ENCODE assay signal across 13 cellular contexts in the genomic region with DNA sequence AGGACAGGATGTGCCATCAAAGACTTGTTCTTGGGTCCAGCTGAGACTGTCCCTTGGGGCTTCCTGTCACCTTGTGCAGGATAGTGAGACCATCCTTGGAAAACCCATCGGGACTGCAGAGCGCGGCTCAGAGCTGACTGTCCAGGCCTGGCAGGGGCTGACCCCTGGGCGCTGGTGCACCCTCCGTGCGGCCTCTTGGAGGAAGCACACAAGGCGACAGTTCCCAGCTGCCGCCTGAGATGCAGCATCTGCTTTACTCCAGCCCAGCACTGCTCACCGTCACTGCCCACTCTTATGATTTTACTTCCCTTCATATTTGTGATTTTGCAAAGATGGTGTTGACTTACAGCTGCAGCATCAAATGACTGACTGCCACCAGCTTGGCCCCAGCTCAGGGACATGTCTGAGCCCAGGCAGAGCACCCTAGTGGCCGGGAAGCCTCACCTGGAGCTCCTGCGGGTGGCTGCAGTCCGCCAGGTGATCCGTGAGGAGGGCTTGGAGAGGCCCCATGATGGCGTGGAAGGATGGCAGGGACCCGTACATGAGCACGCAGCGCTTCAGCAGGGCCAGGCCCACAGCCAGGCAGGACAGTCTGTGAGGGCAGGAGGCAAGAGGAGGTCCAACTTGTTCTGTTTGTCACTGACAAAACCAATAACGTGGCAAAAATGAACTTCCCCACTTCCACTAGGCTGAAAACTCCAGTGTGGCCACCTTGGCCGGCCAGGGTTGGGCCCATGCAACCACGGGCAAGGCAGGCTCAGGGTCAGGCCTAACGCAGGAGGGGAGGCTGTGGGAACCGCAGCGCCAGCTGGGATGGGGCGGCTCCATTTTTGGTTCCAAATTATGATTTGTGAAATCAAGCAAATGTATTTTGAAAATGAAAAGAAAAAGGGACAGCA. TPM values are rescaled to one million over a fixed set of nuclear protein-coding genes. Genes with fewer than 3 reads are reported as not detected.
DNase-seq lines count a peak whose midpoint lies in the region; ATAC-seq, FAIRE-seq and TF ChIP-seq lines count a peak whose summit lies in the region.
"Had no signal": no experiment of that assay in that cellular context is flagged by ENCODE, and none has a peak within 500 bp of the region (broad histone marks: within the 10 kb centered on the region; RNA-seq: fewer than 3 reads in every experiment).

No MANE protein-coding gene starts in this region.

- no peak overlapping the region for H2BK12ac ChIP-seq in H1 (ENCODE audit: low read depth, low read length)

- H4K20me1 ChIP-seq in H1 (replicated peaks in 1 of 2; ENCODE audit: control insufficient read depth in 1 of 2, insufficient read depth in 2 of 2, low read length in 2 of 2) = peaks cover 15 to 26% of the 10 kb centered on the region in 2 experiments

- H3K27ac ChIP-seq in WERI-Rb-1 (peak overlapping the region; percentile 36; the same call in 1 of the 2 replicates), H1 (ENCODE audit: low read depth, low read length) (no peak overlapping the region)
- H3K27ac ChIP-seq: heart left ventricle had no signal

- H3K36me3 ChIP-seq in WERI-Rb-1 (peaks cover 86% of the 10 kb centered on the region), H1 (ENCODE audit: control insufficient read depth in 2 of 4, insufficient read depth in 4 of 4, low read length in 3 of 4) (peaks cover 46 to 81% (median 69%) of the 10 kb centered on the region in 4 experiments)

- H3K23ac ChIP-seq in H1 (ENCODE audit: insufficient read length) = no peak overlapping the region

- peak; percentile 60 for DNase-seq in activated effector memory CD4-positive, alpha-beta T cell treated with anti-CD3 and anti-CD28 coated beads, Interleukin-2, amount 50 U/mL, for 16 hours
- DNase-seq in activated effector memory CD4-positive, alpha-beta T cell treated with Interleukin-2 at 50 U/mL for 16 hours = no peak
- DNase-seq in WERI-Rb-1 (no peak), H1 (ENCODE audit: low read depth in 1 of 2, low spot score in 2 of 2) (no peak), iPS-NIHi11 (ENCODE audit: low spot score) (no peak), foreskin fibroblast (no peak), SKM-1 (lab: John Stamatoyannopoulos, UW; ENCODE audit: unreplicated experiment) (no peak)
- DNase-seq in stimulated activated naive B cell treated with anti-CD40 and anti-IgM and Interleukin-4, amounts not matched to agents 10 μg/mL and 1 μg/mL and 100 μg/mL, for 72 hours = no peak
- DNase-seq: CD4-positive, CD25-positive, alpha-beta regulatory T cell; esophagus squamous epithelium; NCI-H446 had no signal

- no peak overlapping the region for H2BK20ac ChIP-seq in H1 (ENCODE audit: low read length)

- no peak overlapping the region for H3K4me3 Mint-ChIP-seq in stimulated activated naive B cell treated with anti-CD40 and anti-IgM and Interleukin-4, amounts not matched to agents 10 μg/mL and 1 μg/mL and 100 μg/mL, for 72 hours

- H3K27me3 ChIP-seq in WERI-Rb-1 (ENCODE audit: insufficient read depth, low read depth, severe bottlenecking) (no peaks in the 10 kb centered on the region), H1 (replicated peaks in 1 of 4; ENCODE audit: control insufficient read depth in 3 of 4, extremely low read depth in 1 of 4, insufficient read depth in 3 of 4, low read length in 3 of 4) (no peaks in the 10 kb centered on the region)
- H3K27me3 ChIP-seq: esophagus squamous epithelium, heart left ventricle had no signal

- peak overlapping the region; percentile 82 for H3K27ac Mint-ChIP-seq in stimulated activated naive B cell treated with anti-CD40 and anti-IgM and Interleukin-4, amounts not matched to agents 10 μg/mL and 1 μg/mL and 100 μg/mL, for 72 hours

- no peak for TF ChIP-seq RAD21 in H1 (IDR thresholded peaks at IDR 0.05 in 1 of 2, conservative IDR thresholded peaks at IDR 0.05 in 1 of 2; ENCODE audit: low read depth in 2 of 2, low read length in 2 of 2)

- no peak overlapping the region for H3K4ac ChIP-seq in H1 (replicated peaks; ENCODE audit: insufficient read length, low read depth, low read length)

- no peaks in the 10 kb centered on the region for H3K9me3 Mint-ChIP-seq in stimulated activated naive B cell treated with anti-CD40 and anti-IgM and Interleukin-4, amounts not matched to agents 10 μg/mL and 1 μg/mL and 100 μg/mL, for 72 hours
- H3K9me3 Mint-ChIP-seq: CD4-positive, CD25-positive, alpha-beta regulatory T cell had no signal

- H3K56ac ChIP-seq in H1 (replicated peaks; ENCODE audit: insufficient read length, low read depth, low read length) = no peak overlapping the region

- peak in 1 of 2 experiments; percentile 46; a peak in 1 of 3 replicates for TF ChIP-seq POLR2A in H1 (IDR thresholded peaks at IDR 0.05; ENCODE audit: control extremely low read depth in 1 of 2, low read depth in 2 of 2, low read length in 2 of 2)

- no peak overlapping the region for H2BK5ac ChIP-seq in H1 (ENCODE audit: low read depth, low read length)

- no peak for TF ChIP-seq CTCF in WERI-Rb-1 (IDR thresholded peaks at IDR 0.05; ENCODE audit: low read depth, low read length)
- no peak for TF ChIP-seq CTCF in H1 (IDR thresholded peaks at IDR 0.05; ENCODE audit: control extremely low read depth in 1 of 3, insufficient read depth in 1 of 3, low read depth in 1 of 3, low read length in 3 of 3)
- TF ChIP-seq CTCF in foreskin fibroblast (IDR thresholded peaks at IDR 0.05; ENCODE audit: low read depth, low read length) = no peak

- no peak overlapping the region for H4K91ac ChIP-seq in H1 (replicated peaks; ENCODE audit: insufficient read length, low read length)

- CTCF ChIA-PET in H1 (lab: Charles Lee; ENCODE audit: partially characterized antibody) = interaction anchor here (0.7 to 1.0 kb wide), 3 partner anchors 12 to 182 kb away, joined by 3 to 4 read pairs (median 3); no protein-coding TSS in a partner anchor

- H3K4me1 Mint-ChIP-seq in stimulated activated naive B cell treated with anti-CD40 and anti-IgM and Interleukin-4, amounts not matched to agents 10 μg/mL and 1 μg/mL and 100 μg/mL, for 72 hours = peaks cover 28 to 39% of the 10 kb centered on the region in 2 donors

- no peak overlapping the region for H2AK5ac ChIP-seq in H1 (ENCODE audit: low read depth, low read length)

- H4K8ac ChIP-seq in H1 (ENCODE audit: extremely low read depth, insufficient read depth, low read length) = no peak overlapping the region

- no peak overlapping the region for H3K14ac ChIP-seq in H1 (ENCODE audit: insufficient read length)

- 94% methylated on average over 24 of the region's 24 CpGs; no CpG with 5 or more reads in 1 of the 2 experiments for WGBS in H1 (ENCODE audit: extremely low coverage in 1 of 2, insufficient coverage in 1 of 2, insufficient read length in 1 of 2, insufficient replicate concordance in 2 of 2, low coverage in 1 of 2, low lambda C conversion rate in 2 of 2, missing lambda C conversion rate in 1 of 2), 2 experiments

- H3K4me2 ChIP-seq in H1 (ENCODE audit: insufficient read depth in 1 of 2, low read depth in 2 of 2, low read length in 2 of 2) = no peak overlapping the region

- H3K4me3 ChIP-seq in WERI-Rb-1 (ENCODE audit: low read depth, low read length) (no peak overlapping the region), H1 (ENCODE audit: extremely low read depth in 1 of 4, insufficient read depth in 2 of 4, low read depth in 3 of 4, low read length in 4 of 4) (no peak overlapping the region), foreskin fibroblast (ENCODE audit: low read depth in 1 of 2, low read length in 2 of 2) (no peak overlapping the region)
- H3K4me3 ChIP-seq: esophagus squamous epithelium, heart left ventricle had no signal

- POLR2A ChIA-PET in H1 (lab: Charles Lee; ENCODE audit: partially characterized antibody) = interaction anchor here (0.6 to 1.3 kb wide), 3 partner anchors 10 to 520 kb away, joined by 3 to 4 read pairs (median 3); no protein-coding TSS in a partner anchor

- H3K79me2 ChIP-seq in H1 (ENCODE audit: control insufficient read depth in 1 of 2, insufficient read depth in 2 of 2, low read length in 2 of 2) = peaks cover 0 to under 1% of the 10 kb centered on the region in 2 experiments; a peak in 1 of 4 replicates

- no peak overlapping the region for H2BK15ac ChIP-seq in H1 (ENCODE audit: low read length)

- H3K36me3 Mint-ChIP-seq in stimulated activated naive B cell treated with anti-CD40 and anti-IgM and Interleukin-4, amounts not matched to agents 10 μg/mL and 1 μg/mL and 100 μg/mL, for 72 hours = peaks cover 63 to 80% of the 10 kb centered on the region in 2 donors

- H3K79me1 ChIP-seq in H1 (ENCODE audit: low read depth, low read length) = peaks cover 7% of the 10 kb centered on the region; the same call in 1 of the 2 replicates

- no peak overlapping the region for H2AFZ ChIP-seq in H1 (ENCODE audit: low read length)

- H3K23me2 ChIP-seq in H1 (ENCODE audit: low read depth, low read length) = no peaks in the 10 kb centered on the region

- H4K5ac ChIP-seq in H1 (ENCODE audit: insufficient read length, low read depth, low read length) = no peak overlapping the region

- no peaks in the 10 kb centered on the region for H3K9me3 ChIP-seq in WERI-Rb-1 (ENCODE audit: severe bottlenecking)
- no peaks in the 10 kb centered on the region; a peak in 1 of 4 replicates for H3K9me3 ChIP-seq in H1 (ENCODE audit: insufficient read depth in 2 of 2, low read depth in 1 of 2, low read length in 1 of 2)
- H3K9me3 ChIP-seq: esophagus squamous epithelium, heart left ventricle had no signal

- H3K9ac ChIP-seq in H1 (replicated peaks in 1 of 4; ENCODE audit: extremely low read depth in 1 of 4, low read depth in 3 of 4, low read length in 3 of 4) = no peak overlapping the region

- no peak overlapping the region for H2BK120ac ChIP-seq in H1 (replicated peaks; ENCODE audit: low read depth, low read length)

- no peak for TF ChIP-seq EP300 in H1 (IDR thresholded peaks at IDR 0.05; ENCODE audit: borderline replicate concordance in 1 of 2, low read depth in 2 of 2, low read length in 2 of 2)

- FAIRE-seq in H1 (lab: Jason Lieb, UNC) = no peak

- H3K4me1 ChIP-seq in H1 (replicated peaks in 1 of 4; ENCODE audit: control insufficient read depth in 3 of 4, insufficient read depth in 4 of 4, low read length in 3 of 4) = peaks cover 0 to 5% (median 0%) of the 10 kb centered on the region in 4 experiments; a peak in 2 of 7 replicates

- H3K18ac ChIP-seq in H1 (ENCODE audit: extremely low read depth, low read length) = no peak overlapping the region

- H3K27me3 Mint-ChIP-seq in stimulated activated naive B cell treated with anti-CD40 and anti-IgM and Interleukin-4, amounts not matched to agents 10 μg/mL and 1 μg/mL and 100 μg/mL, for 72 hours = no peaks in the 10 kb centered on the region

- no peak for ATAC-seq in stimulated activated naive B cell treated with anti-CD40 and anti-IgM and Interleukin-4, amounts not matched to agents 10 μg/mL and 1 μg/mL and 100 μg/mL, for 72 hours (replicated peaks)
- ATAC-seq: HCT116 had no signal

RNA-seq across cellular contexts. Expression of gene NOP14, which starts 21.8 kb away (rescaled TPM):
- 44.4 and 45.3 TPM in 2 replicates for total RNA-seq in H1 (2021; fragmentation: NEBNext Ultra II Directional; extraction: Animal tissue kit (Norgen Biotek cat#: 25700))
- polyA plus RNA-seq in H1 (2011; rRNA removed) = 8.6 TPM in 2 replicates
- polyA plus RNA-seq in H1 (2011; cell fraction: cytosol; rRNA removed) = 9.5 TPM
- polyA plus RNA-seq in H1 (2011; cell fraction: nucleus; rRNA removed) = 13.1 TPM
- 32.1 to 38.1 TPM (median 36.6 TPM) in 4 replicates for polyA plus RNA-seq in H1 (2012, experiment 1 of 2)
- polyA plus RNA-seq in H1 (2012, experiment 2 of 2) = 15.3 TPM
- 44.3 TPM for polyA plus RNA-seq in H1 (2013, experiment 1 of 2)
- 41.2 TPM for polyA plus RNA-seq in H1 (2013, experiment 2 of 2)
- polyA minus RNA-seq in H1 (2011; rRNA and poly(A)+ RNA removed) = 8.9 and 9.4 TPM in 2 replicates
- 19.7 TPM for polyA minus RNA-seq in H1 (2011; cell fraction: cytosol; rRNA and poly(A)+ RNA removed)
- 17.3 TPM for polyA minus RNA-seq in H1 (2011; cell fraction: nucleus; rRNA and poly(A)+ RNA removed)

RNA-seq across cellular contexts. Expression of gene GRK4, which starts 22.0 kb away (rescaled TPM):
- 1.8 and 2.1 TPM in 2 replicates for total RNA-seq in H1 (2021; fragmentation: NEBNext Ultra II Directional; extraction: Animal tissue kit (Norgen Biotek cat#: 25700))
- polyA plus RNA-seq in H1 (2011; rRNA removed) = 0.69 and 0.77 TPM in 2 replicates
- 1.2 TPM for polyA plus RNA-seq in H1 (2011; cell fraction: cytosol; rRNA removed)
- polyA plus RNA-seq in H1 (2011; cell fraction: nucleus; rRNA removed) = 1.0 TPM
- 0.85 to 1.4 TPM (median 1.1 TPM) in 4 replicates for polyA plus RNA-seq in H1 (2012, experiment 1 of 2)
- 0.50 TPM for polyA plus RNA-seq in H1 (2012, experiment 2 of 2)
- polyA plus RNA-seq in H1 (2013, experiment 1 of 2) = 1.6 TPM
- 1.4 TPM for polyA plus RNA-seq in H1 (2013, experiment 2 of 2)
- polyA minus RNA-seq in H1 (2011; rRNA and poly(A)+ RNA removed) = 1.1 TPM in 2 replicates
- 0.73 TPM for polyA minus RNA-seq in H1 (2011; cell fraction: cytosol; rRNA and poly(A)+ RNA removed)
- polyA minus RNA-seq in H1 (2011; cell fraction: nucleus; rRNA and poly(A)+ RNA removed) = 1.9 TPM
